Comparison of ENCODE assay signal across 1 cellular context in the genomic region with DNA sequence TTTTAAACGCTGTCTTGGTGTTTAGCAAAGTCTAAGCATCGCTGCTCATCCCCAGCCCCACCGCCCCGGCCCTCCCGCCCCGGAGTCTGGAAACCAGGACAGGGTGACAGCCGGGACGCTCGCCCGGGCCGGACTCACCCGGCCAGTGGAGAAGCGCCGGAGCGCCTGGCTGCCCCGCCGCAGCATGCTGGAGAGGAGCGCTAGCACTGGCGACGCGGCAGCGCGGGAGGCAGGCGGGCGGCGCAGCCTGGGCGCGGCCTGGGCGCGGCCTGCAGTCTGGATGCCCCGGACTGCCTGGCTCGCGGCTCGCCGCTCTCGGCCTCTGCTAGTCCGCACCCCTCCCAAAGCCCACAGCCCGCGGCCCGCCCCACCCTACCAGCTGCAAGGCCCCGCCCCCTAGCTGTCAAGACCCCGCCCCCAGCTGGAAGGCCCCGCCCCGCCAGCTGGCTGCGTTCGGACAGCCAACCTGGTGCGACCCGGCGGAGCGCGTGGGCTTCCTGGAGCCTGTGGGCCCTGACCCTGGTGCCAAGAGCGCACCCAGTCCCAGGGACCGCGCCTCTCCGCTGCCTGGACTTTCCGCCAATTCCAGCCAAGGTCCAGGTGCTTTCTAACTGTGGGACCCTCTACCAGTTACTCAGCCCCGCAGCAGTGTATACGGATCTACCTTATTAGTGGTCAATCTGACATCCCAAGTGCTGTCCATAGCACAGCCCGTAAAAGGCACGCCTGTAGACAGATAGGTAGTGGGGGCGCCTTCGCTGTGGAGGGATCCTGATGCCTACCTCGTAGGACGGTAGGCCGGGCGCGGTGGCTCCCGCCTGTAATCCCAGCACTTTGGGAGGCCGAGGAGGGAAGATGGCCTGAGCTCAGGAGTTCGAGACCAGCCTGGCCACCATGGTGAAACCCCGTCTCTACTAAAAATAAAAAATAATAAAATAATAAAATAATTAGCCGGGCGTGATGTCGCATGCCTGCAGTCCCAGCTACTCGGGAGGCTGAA.
TF ChIP-seq lines count a peak whose summit lies in the region.

Gene ALDH1L2, minus strand, starts transcription at position 208 of the 1,000 bp plus-strand sequence. Its CDS starts 22 bp downstream, at position 186.

TF ChIP-seq in A549, 52 proteins besides CTCF, POLR2A, EP300 and RAD21 (continued from another document):
- TF ChIP-seq FOSL2 (IDR thresholded peaks at IDR 0.05): no peak
- no peak for TF ChIP-seq FOSL2 (CRISPR knock-in tag; IDR thresholded peaks at IDR 0.05)
